Comparison of ENCODE assay signal across 1 cellular context in genomic region chr12:6463858-6464257, GRCh38.
TF ChIP-seq lines count a peak whose summit lies in the region.

No MANE protein-coding gene starts in this region.

TF ChIP-seq in GM23338, 12 proteins besides CTCF, POLR2A, EP300 and RAD21:
- TF ChIP-seq, protein P1, sequence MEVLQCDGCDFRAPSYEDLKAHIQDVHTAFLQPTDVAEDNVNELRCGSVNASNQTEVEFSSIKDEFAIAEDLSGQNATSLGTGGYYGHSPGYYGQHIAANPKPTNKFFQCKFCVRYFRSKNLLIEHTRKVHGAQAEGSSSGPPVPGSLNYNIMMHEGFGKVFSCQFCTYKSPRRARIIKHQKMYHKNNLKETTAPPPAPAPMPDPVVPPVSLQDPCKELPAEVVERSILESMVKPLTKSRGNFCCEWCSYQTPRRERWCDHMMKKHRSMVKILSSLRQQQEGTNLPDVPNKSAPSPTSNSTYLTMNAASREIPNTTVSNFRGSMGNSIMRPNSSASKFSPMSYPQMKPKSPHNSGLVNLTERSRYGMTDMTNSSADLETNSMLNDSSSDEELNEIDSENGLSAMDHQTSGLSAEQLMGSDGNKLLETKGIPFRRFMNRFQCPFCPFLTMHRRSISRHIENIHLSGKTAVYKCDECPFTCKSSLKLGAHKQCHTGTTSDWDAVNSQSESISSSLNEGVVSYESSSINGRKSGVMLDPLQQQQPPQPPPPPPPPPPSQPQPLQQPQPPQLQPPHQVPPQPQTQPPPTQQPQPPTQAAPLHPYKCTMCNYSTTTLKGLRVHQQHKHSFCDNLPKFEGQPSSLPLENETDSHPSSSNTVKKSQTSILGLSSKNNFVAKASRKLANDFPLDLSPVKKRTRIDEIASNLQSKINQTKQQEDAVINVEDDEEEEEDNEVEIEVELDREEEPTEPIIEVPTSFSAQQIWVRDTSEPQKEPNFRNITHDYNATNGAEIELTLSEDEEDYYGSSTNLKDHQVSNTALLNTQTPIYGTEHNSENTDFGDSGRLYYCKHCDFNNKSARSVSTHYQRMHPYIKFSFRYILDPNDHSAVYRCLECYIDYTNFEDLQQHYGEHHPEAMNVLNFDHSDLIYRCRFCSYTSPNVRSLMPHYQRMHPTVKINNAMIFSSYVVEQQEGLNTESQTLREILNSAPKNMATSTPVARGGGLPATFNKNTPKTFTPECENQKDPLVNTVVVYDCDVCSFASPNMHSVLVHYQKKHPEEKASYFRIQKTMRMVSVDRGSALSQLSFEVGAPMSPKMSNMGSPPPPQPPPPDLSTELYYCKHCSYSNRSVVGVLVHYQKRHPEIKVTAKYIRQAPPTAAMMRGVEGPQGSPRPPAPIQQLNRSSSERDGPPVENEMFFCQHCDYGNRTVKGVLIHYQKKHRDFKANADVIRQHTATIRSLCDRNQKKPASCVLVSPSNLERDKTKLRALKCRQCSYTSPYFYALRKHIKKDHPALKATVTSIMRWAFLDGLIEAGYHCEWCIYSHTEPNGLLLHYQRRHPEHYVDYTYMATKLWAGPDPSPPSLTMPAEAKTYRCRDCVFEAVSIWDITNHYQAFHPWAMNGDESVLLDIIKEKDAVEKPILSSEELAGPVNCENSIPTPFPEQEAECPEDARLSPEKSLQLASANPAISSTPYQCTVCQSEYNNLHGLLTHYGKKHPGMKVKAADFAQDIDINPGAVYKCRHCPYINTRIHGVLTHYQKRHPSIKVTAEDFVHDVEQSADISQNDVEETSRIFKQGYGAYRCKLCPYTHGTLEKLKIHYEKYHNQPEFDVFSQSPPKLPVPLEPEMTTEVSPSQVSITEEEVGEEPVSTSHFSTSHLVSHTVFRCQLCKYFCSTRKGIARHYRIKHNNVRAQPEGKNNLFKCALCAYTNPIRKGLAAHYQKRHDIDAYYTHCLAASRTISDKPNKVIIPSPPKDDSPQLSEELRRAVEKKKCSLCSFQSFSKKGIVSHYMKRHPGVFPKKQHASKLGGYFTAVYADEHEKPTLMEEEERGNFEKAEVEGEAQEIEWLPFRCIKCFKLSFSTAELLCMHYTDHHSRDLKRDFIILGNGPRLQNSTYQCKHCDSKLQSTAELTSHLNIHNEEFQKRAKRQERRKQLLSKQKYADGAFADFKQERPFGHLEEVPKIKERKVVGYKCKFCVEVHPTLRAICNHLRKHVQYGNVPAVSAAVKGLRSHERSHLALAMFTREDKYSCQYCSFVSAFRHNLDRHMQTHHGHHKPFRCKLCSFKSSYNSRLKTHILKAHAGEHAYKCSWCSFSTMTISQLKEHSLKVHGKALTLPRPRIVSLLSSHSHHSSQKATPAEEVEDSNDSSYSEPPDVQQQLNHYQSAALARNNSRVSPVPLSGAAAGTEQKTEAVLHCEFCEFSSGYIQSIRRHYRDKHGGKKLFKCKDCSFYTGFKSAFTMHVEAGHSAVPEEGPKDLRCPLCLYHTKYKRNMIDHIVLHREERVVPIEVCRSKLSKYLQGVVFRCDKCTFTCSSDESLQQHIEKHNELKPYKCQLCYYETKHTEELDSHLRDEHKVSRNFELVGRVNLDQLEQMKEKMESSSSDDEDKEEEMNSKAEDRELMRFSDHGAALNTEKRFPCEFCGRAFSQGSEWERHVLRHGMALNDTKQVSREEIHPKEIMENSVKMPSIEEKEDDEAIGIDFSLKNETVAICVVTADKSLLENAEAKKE (CRISPR knock-in tag; IDR thresholded peaks at IDR 0.05) = no peak
- TF ChIP-seq JUNB (IDR thresholded peaks at IDR 0.05; ENCODE audit: unreplicated experiment) = no peak
- TF ChIP-seq STAT1 (IDR thresholded peaks at IDR 0.05; ENCODE audit: unreplicated experiment) = no peak
- TF ChIP-seq CREB1 (CRISPR knock-in tag; IDR thresholded peaks at IDR 0.05; ENCODE audit: low read depth) = no peak
- no peak for TF ChIP-seq NANOG (IDR thresholded peaks at IDR 0.05; ENCODE audit: borderline replicate concordance)
- no peak for TF ChIP-seq ETS1 (IDR thresholded peaks at IDR 0.05)
- TF ChIP-seq ZNF331 (CRISPR knock-in tag; IDR thresholded peaks at IDR 0.05; ENCODE audit: low read depth) = no peak
- no peak for TF ChIP-seq ZNF114 (CRISPR knock-in tag; IDR thresholded peaks at IDR 0.05)
- TF ChIP-seq POLR2AphosphoS5 (IDR thresholded peaks at IDR 0.05; ENCODE audit: low read depth) = no peak
- TF ChIP-seq EZH2phosphoT487 (IDR thresholded peaks at IDR 0.05; ENCODE audit: unreplicated experiment) = no peak
- no peak for TF ChIP-seq EZH2 (IDR thresholded peaks at IDR 0.05; ENCODE audit: low read depth, unreplicated experiment)
- no peak for TF ChIP-seq REST (IDR thresholded peaks at IDR 0.05; ENCODE audit: unreplicated experiment)
TF ChIP-seq in GM23338: peak in this region for 0.
